Comparison of ENCODE assay signal across 17 cellular contexts in genomic region chr12:3152013-3152412, GRCh38.
DNase-seq lines count a peak whose midpoint lies in the region; ATAC-seq and TF ChIP-seq lines count a peak whose summit lies in the region.
"Had no signal": no experiment of that assay in that cellular context is flagged by ENCODE, and none has a peak within 500 bp of the region (broad histone marks: within the 10 kb centered on the region; RNA-seq: fewer than 3 reads in every experiment).

No MANE protein-coding gene starts in this region.

- no peak for ATAC-seq in activated T-helper 17 cell treated with anti-CD3 and anti-CD28 coated beads, Interleukin-2, amount 50 U/mL, for 72 hours (replicated peaks)
- no peak for ATAC-seq in GM21367 (IDR thresholded peaks at IDR 0.05; ENCODE audit: unreplicated experiment)
- ATAC-seq: HCT116 had no signal

- H3K27me3 ChIP-seq in trophoblast cell (ENCODE audit: insufficient read depth, low read length) (no peaks in the 10 kb centered on the region), sigmoid colon (no peaks in the 10 kb centered on the region)

- H2BK5ac ChIP-seq in trophoblast cell (ENCODE audit: low read depth, low read length, poor library complexity) = no peak overlapping the region

- H3K27ac ChIP-seq in trophoblast cell (ENCODE audit: low read depth, low read length) (peak overlapping the region; percentile 6), sigmoid colon (peak overlapping the region in 1 of 4 donors; percentile 18)
- H3K27ac ChIP-seq: KMS-11 had no signal

- no peak overlapping the region for H4K8ac ChIP-seq in trophoblast cell (ENCODE audit: low read depth, low read length)

- no peaks in the 10 kb centered on the region for H3K79me2 ChIP-seq in trophoblast cell (ENCODE audit: control insufficient read depth, insufficient read depth, low read length, poor library complexity)

- no peak overlapping the region for H3K4me2 ChIP-seq in trophoblast cell (ENCODE audit: low read length)
- H3K4me2 ChIP-seq: KMS-11 had no signal

- H3K79me1 ChIP-seq in trophoblast cell (ENCODE audit: low read length) = peaks cover 8% of the 10 kb centered on the region

- H3K9ac ChIP-seq in trophoblast cell (ENCODE audit: low read length) = no peak overlapping the region
- H3K9ac ChIP-seq: KMS-11 had no signal

- no peaks in the 10 kb centered on the region for H3K36me3 Mint-ChIP-seq in activated T-helper 17 cell treated with anti-CD3 and anti-CD28 coated beads, Interleukin-2, amount 50 U/mL, for 72 hours (ENCODE audit: low read depth)

- no peaks in the 10 kb centered on the region for H3K36me3 ChIP-seq in trophoblast cell (ENCODE audit: control insufficient read depth in 1 of 2, insufficient read depth in 2 of 2, low read length in 2 of 2)
- no peaks in the 10 kb centered on the region for H3K36me3 ChIP-seq in sigmoid colon

- H3K9me3 Mint-ChIP-seq in activated T-helper 17 cell treated with anti-CD3 and anti-CD28 coated beads, Interleukin-2, amount 50 U/mL, for 72 hours = no peaks in the 10 kb centered on the region
- H3K9me3 Mint-ChIP-seq: CD4-positive, alpha-beta T cell; type B pancreatic cell had no signal

- no peak overlapping the region for H3K4me3 Mint-ChIP-seq in activated T-helper 17 cell treated with anti-CD3 and anti-CD28 coated beads, Interleukin-2, amount 50 U/mL, for 72 hours
- H3K4me3 Mint-ChIP-seq: CD4-positive, alpha-beta T cell; type B pancreatic cell had no signal

- H4K12ac ChIP-seq in trophoblast cell (ENCODE audit: low read depth, low read length) = no peak overlapping the region

- H3K4me1 ChIP-seq in trophoblast cell (ENCODE audit: control insufficient read depth in 1 of 2, insufficient read depth in 2 of 2, low read length in 2 of 2) = peaks cover 18 to 21% of the 10 kb centered on the region in 2 experiments
- peaks cover 0 to 41% (median 30%) of the 10 kb centered on the region in 4 donors for H3K4me1 ChIP-seq in sigmoid colon

- no peak overlapping the region for H2AK5ac ChIP-seq in trophoblast cell (ENCODE audit: low read length)

- no CpG with 5 or more reads among the region's 4 CpGs for WGBS in trophoblast cell (ENCODE audit: extremely low coverage, insufficient coverage, insufficient read length)
- 69 to 84% methylated on average over 4 of the region's 4 CpGs for WGBS in sigmoid colon, 2 donors

- no peak for TF ChIP-seq POLR2A in sigmoid colon (IDR thresholded peaks at IDR 0.05)

- H3K9me3 ChIP-seq in trophoblast cell (ENCODE audit: insufficient read depth, low read depth, low read length) = no peaks in the 10 kb centered on the region
- H3K9me3 ChIP-seq in sigmoid colon = no peaks in the 10 kb centered on the region

- no peak for TF ChIP-seq EP300 in sigmoid colon (IDR thresholded peaks at IDR 0.05)

- H3K4me1 Mint-ChIP-seq in activated T-helper 17 cell treated with anti-CD3 and anti-CD28 coated beads, Interleukin-2, amount 50 U/mL, for 72 hours = no peaks in the 10 kb centered on the region

- H2AFZ ChIP-seq in trophoblast cell (ENCODE audit: insufficient read depth, low read length, poor library complexity) = no peak overlapping the region

- no peak overlapping the region for H3K27ac Mint-ChIP-seq in activated T-helper 17 cell treated with anti-CD3 and anti-CD28 coated beads, Interleukin-2, amount 50 U/mL, for 72 hours
- H3K27ac Mint-ChIP-seq: CD4-positive, alpha-beta T cell; type B pancreatic cell had no signal

- no peak overlapping the region for H3K23ac ChIP-seq in trophoblast cell (ENCODE audit: low read length)

- peaks cover 20% of the 10 kb centered on the region for H3K27me3 Mint-ChIP-seq in activated T-helper 17 cell treated with anti-CD3 and anti-CD28 coated beads, Interleukin-2, amount 50 U/mL, for 72 hours

- H3K4me3 ChIP-seq in trophoblast cell (ENCODE audit: low read depth, low read length) (no peak overlapping the region), sigmoid colon (no peak overlapping the region)

- no peak overlapping the region for H2BK12ac ChIP-seq in trophoblast cell (ENCODE audit: low read length)

- no peak overlapping the region for H3K18ac ChIP-seq in trophoblast cell (ENCODE audit: low read length)

- no peak overlapping the region for H4K91ac ChIP-seq in trophoblast cell (ENCODE audit: low read depth, low read length)

- no peak for TF ChIP-seq CTCF in sigmoid colon (IDR thresholded peaks at IDR 0.05)

- no peak overlapping the region for H3K14ac ChIP-seq in trophoblast cell (ENCODE audit: low read length)

- no peak overlapping the region for H2BK120ac ChIP-seq in trophoblast cell (ENCODE audit: insufficient read depth, low read length, poor library complexity)

- DNase-seq in EH (ENCODE audit: low read depth) (peak; percentile 46), NCI-H69 (lab: John Stamatoyannopoulos, UW) (peak; percentile 77), fibroblast of peridontal ligament (ENCODE audit: extremely low read depth) (peak; percentile 38), trophoblast cell (no peak), LoVo (ENCODE audit: low spot score) (no peak), sigmoid colon (no peak)
- DNase-seq: activated CD4-positive, CD25-positive, alpha-beta regulatory T cell treated with anti-CD3 and anti-CD28 coated beads, Interleukin-2, amount 50 U/mL, for 72 hours; activated gamma-delta T cell treated with Interleukin-2 at 50 U/mL for 16 hours; CD4-positive, alpha-beta T cell; cortex of kidney; NCI-H226; SHP77 treated with DMSO at 0.1 percent for 48 hours had no signal

- intact Hi-C loops in sigmoid colon (cut with DNase I) = no loop called here

- no peak overlapping the region for H3K4ac ChIP-seq in trophoblast cell (ENCODE audit: low read depth, low read length)

Comparison
In these comparisons a context has a peak if more than half of its experiments do, and no peak if none do; other contexts are left out.
1. DNase-seq: peak in EH (single experiment), NCI-H69 (single experiment) and fibroblast of peridontal ligament (single experiment); none in trophoblast cell (0 of 2), LoVo (single experiment) and sigmoid colon (single experiment).